Comparison of ENCODE assay signal across 2 cellular contexts in the genomic region with DNA sequence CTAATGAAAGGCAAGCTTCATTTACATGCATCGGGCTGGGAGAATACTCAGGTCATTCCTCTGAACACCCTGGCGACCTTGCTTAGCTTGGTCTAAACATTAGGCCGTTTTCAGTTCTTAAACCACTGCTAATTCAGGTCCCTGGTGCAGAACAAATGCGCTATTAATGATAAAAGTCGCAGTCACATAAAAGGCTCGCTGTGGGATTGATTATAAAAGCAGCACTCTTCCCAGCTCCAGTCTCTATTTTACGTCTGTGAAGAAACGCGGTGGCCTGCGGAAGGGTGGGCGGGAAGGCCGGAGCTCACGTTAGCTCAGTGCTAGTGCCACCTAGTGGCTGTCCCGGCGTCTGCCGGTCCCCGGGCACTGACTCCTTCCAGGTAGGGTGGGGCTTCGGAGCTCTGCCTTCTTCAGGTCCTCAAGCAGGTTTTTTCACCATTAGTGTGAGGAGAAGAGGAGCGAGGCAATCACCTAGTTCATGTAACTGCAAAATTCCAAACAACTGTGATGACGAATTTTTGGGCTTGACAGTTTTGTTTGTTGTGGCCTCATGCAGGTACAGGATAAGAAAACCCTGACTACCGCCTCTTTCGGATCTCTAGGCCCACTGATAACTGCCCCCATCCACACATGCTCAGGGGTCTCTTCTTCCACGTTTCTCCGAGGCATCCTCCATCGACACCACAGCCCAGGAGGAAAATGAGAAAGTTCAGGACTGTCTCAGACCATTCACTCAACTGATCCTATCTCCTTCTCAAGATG.
A peak's percentile ranks its signal among the peaks of the same experiment; 100 is the strongest.
TF ChIP-seq lines count a peak whose summit lies in the region.

No MANE protein-coding gene starts in this region.

TF ChIP-seq in IMR-90, 13 proteins besides CTCF, POLR2A, EP300 and RAD21:
- TF ChIP-seq NFE2L2 (IDR thresholded peaks at IDR 0.05; ENCODE audit: low read depth, low read length) (no peak), SMC3 (IDR thresholded peaks at IDR 0.05; ENCODE audit: low read depth, low read length) (peak; percentile 74), MAZ (IDR thresholded peaks at IDR 0.05; ENCODE audit: borderline replicate concordance, low read depth, low read length) (peak; percentile 20; the same call in 1 of the 2 replicates)
TF ChIP-seq in IMR-90: peak in this region for 2.

TF ChIP-seq in SK-N-SH, 30 proteins besides CTCF, POLR2A, EP300 and RAD21:
- TF ChIP-seq CHD2 (IDR thresholded peaks at IDR 0.05; ENCODE audit: low read length, partially characterized antibody) (no peak), SMC3 (IDR thresholded peaks at IDR 0.05; ENCODE audit: low read depth, low read length) (peak; percentile 86), TAF1 (IDR thresholded peaks at IDR 0.05; ENCODE audit: borderline replicate concordance, low read depth, low read length) (0 out of 2 replicates have a peak, but pooled peaks have one; percentile 28), MXI1 (IDR thresholded peaks at IDR 0.05; ENCODE audit: low read depth, low read length) (peak; percentile 37; the same call in 1 of the 2 replicates)
